ENCODE assay signal across 16 cellular contexts in the genomic region with DNA sequence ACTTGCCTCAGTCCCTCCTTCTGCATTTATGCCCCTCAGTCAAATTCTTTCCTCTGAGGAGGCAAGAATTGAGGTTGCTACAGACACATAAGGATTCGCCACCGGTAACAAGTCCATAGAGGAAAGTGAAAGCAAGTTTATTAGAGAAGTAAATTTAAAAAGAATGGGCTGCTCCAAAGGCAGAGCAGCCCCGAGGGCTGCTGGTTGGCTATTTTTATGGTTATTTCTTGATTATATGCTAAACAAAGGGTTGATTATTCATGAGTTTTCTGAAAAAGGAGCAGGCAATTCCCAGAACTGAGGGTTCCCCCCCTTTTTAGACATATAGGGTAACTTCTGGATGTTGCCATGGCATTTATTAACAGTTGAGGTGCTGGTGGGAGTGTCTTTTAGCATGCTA. TPM values are rescaled to one million over a fixed set of nuclear protein-coding genes. Genes with fewer than 3 reads are reported as not detected.
DNase-seq lines count a peak whose midpoint lies in the region; ATAC-seq and TF ChIP-seq lines count a peak whose summit lies in the region.
"Had no signal": no experiment of that assay in that cellular context is flagged by ENCODE, and none has a peak within 500 bp of the region (broad histone marks: within the 10 kb centered on the region; RNA-seq: fewer than 3 reads in every experiment).

No MANE protein-coding gene starts in this region.

- TF ChIP-seq CTCF in omental fat pad (IDR thresholded peaks at IDR 0.05): no peak

- H3K4me1 Mint-ChIP-seq in dendritic cell treated with granulocyte-macrophage colony-stimulating factor and Interleukin-4, amounts not matched to agents 40 ng/mL and 50 ng/mL, for 4 days (ENCODE audit: low read depth): peaks cover 35% of the 10 kb centered on the region
- H3K4me1 Mint-ChIP-seq: neural progenitor cell had no signal

- H3K4me3 Mint-ChIP-seq in dendritic cell treated with granulocyte-macrophage colony-stimulating factor and Interleukin-4, amounts not matched to agents 40 ng/mL and 50 ng/mL, for 4 days: peak overlapping the region; percentile 52
- H3K4me3 Mint-ChIP-seq: neural progenitor cell had no signal

- peak overlapping the region; percentile 79 for H3K27ac Mint-ChIP-seq in dendritic cell treated with granulocyte-macrophage colony-stimulating factor and Interleukin-4, amounts not matched to agents 40 ng/mL and 50 ng/mL, for 4 days
- H3K27ac Mint-ChIP-seq: neural progenitor cell had no signal

- H3K27me3 ChIP-seq in BLaER1 treated with 17β-estradiol and CSF1 and Interleukin-3, amounts not matched to agents 10 nM and 100 nM: no peaks in the 10 kb centered on the region
- H3K27me3 ChIP-seq in muscle layer of colon (ENCODE audit: control insufficient read depth in 1 of 2, insufficient read depth in 2 of 2, low read length in 2 of 2): no peaks in the 10 kb centered on the region
- H3K27me3 ChIP-seq: brain microvascular endothelial cell, neural progenitor cell, right lobe of liver had no signal

- no peak for ATAC-seq in omental fat pad (ENCODE audit: low FRiP score)

- H3K36me3 ChIP-seq in BLaER1 treated with 17β-estradiol and CSF1 and Interleukin-3, amounts not matched to agents 10 nM and 100 nM: no peaks in the 10 kb centered on the region
- no peaks in the 10 kb centered on the region for H3K36me3 ChIP-seq in muscle layer of colon (ENCODE audit: insufficient read depth, low read length)
- H3K36me3 ChIP-seq: brain microvascular endothelial cell, neural progenitor cell, right lobe of liver had no signal

- no peak overlapping the region for H3K9ac ChIP-seq in BLaER1 treated with 17β-estradiol and CSF1 and Interleukin-3, amounts not matched to agents 10 nM and 100 nM
- no peak overlapping the region for H3K9ac ChIP-seq in muscle layer of colon (ENCODE audit: low read length)
- H3K9ac ChIP-seq: neural progenitor cell, SK-N-SH had no signal

- peaks cover 0 to 20% (median 7%) of the 10 kb centered on the region in 10 experiments; a peak in 9 of 20 replicates for H3K4me1 ChIP-seq in BLaER1 treated with 17β-estradiol and CSF1 and Interleukin-3, amounts not matched to agents 10 nM and 100 nM
- H3K4me1 ChIP-seq in muscle layer of colon (ENCODE audit: insufficient read depth, low read length): peaks cover 7% of the 10 kb centered on the region

- H3K36me3 Mint-ChIP-seq in dendritic cell treated with granulocyte-macrophage colony-stimulating factor and Interleukin-4, amounts not matched to agents 40 ng/mL and 50 ng/mL, for 4 days (ENCODE audit: low read depth): no peaks in the 10 kb centered on the region
- H3K36me3 Mint-ChIP-seq: neural progenitor cell had no signal

- H3K9me3 Mint-ChIP-seq in dendritic cell treated with granulocyte-macrophage colony-stimulating factor and Interleukin-4, amounts not matched to agents 40 ng/mL and 50 ng/mL, for 4 days: peaks cover 6% of the 10 kb centered on the region
- H3K9me3 Mint-ChIP-seq: neural progenitor cell had no signal

- peak; percentile 51 for DNase-seq in MV-4-11 (lab: John Stamatoyannopoulos, UW)
- DNase-seq in DMS53 treated with DMSO at 0.1 percent for 48 hours (lab: John Stamatoyannopoulos, UW; ENCODE audit: unreplicated experiment): no peak
- DNase-seq in omental fat pad (ENCODE audit: low spot score): no peak
- DNase-seq in NAMALWA (ENCODE audit: low spot score): no peak
- no peak for DNase-seq in activated effector memory CD4-positive, alpha-beta T cell treated with Interleukin-2 at 50 U/mL for 16 hours
- DNase-seq: activated naive CD4-positive, alpha-beta T cell treated with Interleukin-2 at 50 U/mL for 16 hours; HCEC 1CT; NCI-H510A treated with DMSO at 0.1 percent for 48 hours; right lobe of liver; SK-N-SH; stimulated activated CD4-positive, alpha-beta T cell treated with anti-CD3 and anti-CD28 coated beads, Interleukin-1b, Interleukin-23, amount 100 ng/mL, for 48 hours had no signal

- intact Hi-C loops in dendritic cell treated with granulocyte-macrophage colony-stimulating factor and Interleukin-4, amounts not matched to agents 40 ng/mL and 50 ng/mL, for 4 days (cut with micrococcal nuclease): no loop called here

- no peaks in the 10 kb centered on the region for H4K20me1 ChIP-seq in BLaER1 treated with 17β-estradiol and CSF1 and Interleukin-3, amounts not matched to agents 10 nM and 100 nM

- no peaks in the 10 kb centered on the region for H3K27me3 Mint-ChIP-seq in dendritic cell treated with granulocyte-macrophage colony-stimulating factor and Interleukin-4, amounts not matched to agents 40 ng/mL and 50 ng/mL, for 4 days

- peak overlapping the region in 7 of 11 experiments; percentile 8 to 62 (median 35); a peak in 10 of 22 replicates for H3K4me2 ChIP-seq in BLaER1 treated with 17β-estradiol and CSF1 and Interleukin-3, amounts not matched to agents 10 nM and 100 nM
- H3K4me2 ChIP-seq: neural progenitor cell, SK-N-SH had no signal

- H3K9me3 ChIP-seq in BLaER1 treated with 17β-estradiol and CSF1 and Interleukin-3, amounts not matched to agents 10 nM and 100 nM (replicated peaks in 1 of 11): no peaks in the 10 kb centered on the region
- H3K9me3 ChIP-seq in muscle layer of colon (ENCODE audit: low read length): no peaks in the 10 kb centered on the region
- H3K9me3 ChIP-seq: right lobe of liver, SK-N-SH had no signal

- H3K27ac ChIP-seq in BLaER1 treated with 17β-estradiol and CSF1 and Interleukin-3, amounts not matched to agents 10 nM and 100 nM: peak overlapping the region in 2 of 11 experiments; percentile 20 to 26; a peak in 2 of 22 replicates
- peak overlapping the region; percentile 21 for H3K27ac ChIP-seq in muscle layer of colon (ENCODE audit: low read depth, low read length)
- H3K27ac ChIP-seq: brain microvascular endothelial cell, neural progenitor cell, right lobe of liver had no signal

- H3K4me3 ChIP-seq in BLaER1 treated with 17β-estradiol and CSF1 and Interleukin-3, amounts not matched to agents 10 nM and 100 nM: no peak overlapping the region
- peak overlapping the region in 1 of 2 donors; percentile 22 for H3K4me3 ChIP-seq in muscle layer of colon (ENCODE audit: low read depth in 1 of 2, low read length in 2 of 2)
- H3K4me3 ChIP-seq: neural progenitor cell, right lobe of liver had no signal

RNA-seq across cellular contexts. Expression of gene RNGTT, which starts 44.9 kb away (rescaled TPM):
- 10 to 100 TPM; 12.6 to 21.7 (median 17.7) TPM for total RNA-seq in omental fat pad
